ENCODE assay signal across 8 cellular contexts in genomic region chr6:138773177-138774091, GRCh38. TPM values are rescaled to one million over a fixed set of nuclear protein-coding genes. Genes with fewer than 3 reads are reported as not detected.
DNase-seq lines count a peak whose midpoint lies in the region; ATAC-seq and TF ChIP-seq lines count a peak whose summit lies in the region.

CCDC28A (plus strand) TSS chr6:138773769; CDS start chr6:138776121, 2,352 bp downstream.

- no peaks in the 10 kb centered on the region for H3K27me3 ChIP-seq in testis

- DNase-seq in GM10248 (ENCODE audit: extremely low spot score): peak; percentile 90
- peak; percentile 95 for DNase-seq in NCI-H1105 (lab: John Stamatoyannopoulos, UW)
- peak; percentile 95 for DNase-seq in SKM-1 treated with dmso at 0.1 percent for 144 hours (lab: John Stamatoyannopoulos, UW; ENCODE audit: unreplicated experiment)
- peak; percentile 94 for DNase-seq in glomerular visceral epithelial cell (ENCODE audit: extremely low spot score)
- DNase-seq in omental fat pad (ENCODE audit: low spot score): peak; percentile 76
- DNase-seq in testis: peak; percentile 99

- ATAC-seq in HG02623 (IDR thresholded peaks at IDR 0.05; ENCODE audit: unreplicated experiment) (peak; percentile 91), omental fat pad (ENCODE audit: low FRiP score) (peak; percentile 98)

- H3K27me3 Mint-ChIP-seq in activated naive CD8-positive, alpha-beta T cell: no peaks in the 10 kb centered on the region

- CTCF ChIA-PET in GM10248 (lab: Yijun Ruan, JAX): interaction anchor here (1.0 to 14.4 kb wide), 5 partner anchors 9 to 591 kb away, joined by 4 to 264 read pairs (median 6); no protein-coding TSS in a partner anchor

- H3K4me3 Mint-ChIP-seq in activated naive CD8-positive, alpha-beta T cell: peak within 1 kb of the TSS; percentile 99

- WGBS in testis, 2 donors: 0 to 1% methylated on average over 33 to 47 of the region's 47 CpGs

- H3K27ac Mint-ChIP-seq in activated naive CD8-positive, alpha-beta T cell: peak within 1 kb of the TSS; percentile 99

- peak within 1 kb of the TSS; percentile 76 to 84 for H3K4me3 ChIP-seq in testis

- TF ChIP-seq CTCF in GM10248 (IDR thresholded peaks at IDR 0.05; ENCODE audit: control extremely low read depth, extremely low read depth, low read depth, missing control alignments) (no peak), omental fat pad (IDR thresholded peaks at IDR 0.05) (no peak), testis (IDR thresholded peaks at IDR 0.05) (peak in 1 of 3 experiments; percentile 35)

- no peaks in the 10 kb centered on the region for H3K36me3 ChIP-seq in testis (ENCODE audit: low read depth, missing control alignments)

- H3K27ac ChIP-seq in testis: peak within 1 kb of the TSS; percentile 94 to 98

- no peaks in the 10 kb centered on the region for H3K9me3 ChIP-seq in testis

- POLR2A ChIA-PET in GM10248 (lab: Yijun Ruan, JAX): interaction anchor here (0.6 kb wide), 1 partner anchor 11 kb away, joined by 3 read pairs; no protein-coding TSS in a partner anchor

- peaks cover 4% of the 10 kb centered on the region for H3K36me3 Mint-ChIP-seq in activated naive CD8-positive, alpha-beta T cell

- no peaks in the 10 kb centered on the region for H3K9me3 Mint-ChIP-seq in activated naive CD8-positive, alpha-beta T cell (ENCODE audit: low read depth)

- intact Hi-C loops in testis (cut with DNase I; ENCODE audit: low total_unique reads): no loop called here

- no peaks in the 10 kb centered on the region for H3K4me1 ChIP-seq in testis

- H3K4me1 Mint-ChIP-seq in activated naive CD8-positive, alpha-beta T cell (ENCODE audit: low read depth): peaks cover 30% of the 10 kb centered on the region

- peak; percentile 57 for TF ChIP-seq POLR2A in testis (IDR thresholded peaks at IDR 0.05)

RNA-seq across cellular contexts. Expression of gene CCDC28A, which starts in this region (rescaled TPM):
- total RNA-seq in omental fat pad: 10 to 100 TPM; 10.1 to 25.7 (median 12.8) TPM
- 10 to 100 TPM; 30.3 to 35.0 TPM for total RNA-seq in testis
- 36.4 TPM for polyA plus RNA-seq in testis (ENCODE audit: insufficient read depth, low read depth, low replicate concordance)

Comparison
In these comparisons a context has a peak if more than half of its experiments do, and no peak if none do; other contexts are left out.
1. Peak in every context shown above with its lines: DNase-seq, ATAC-seq, H3K4me3 ChIP-seq and H3K27ac ChIP-seq.